8 cellular contexts compared by ENCODE assay signal in genomic region chr1:22420456-22421053, GRCh38. TPM values are rescaled to one million over a fixed set of nuclear protein-coding genes. Genes with fewer than 3 reads are reported as not detected.
A peak's percentile ranks its signal among the peaks of the same experiment; 100 is the strongest.
DNase-seq lines count a peak whose midpoint lies in the region; ATAC-seq, FAIRE-seq and TF ChIP-seq lines count a peak whose summit lies in the region.

No MANE protein-coding gene starts in this region.

- TF ChIP-seq CTCF in lower leg skin (IDR thresholded peaks at IDR 0.05): peak in 1 of 3 donors; percentile 30

- H3K4me1 Mint-ChIP-seq in activated CD4-positive, alpha-beta T cell treated with anti-CD3 and anti-CD28 coated beads for 36 hours: peaks cover 3% of the 10 kb centered on the region

- no peak overlapping the region for H3K4me3 Mint-ChIP-seq in activated CD4-positive, alpha-beta T cell treated with anti-CD3 and anti-CD28 coated beads for 36 hours

- intact Hi-C loops in activated CD4-positive, alpha-beta T cell treated with anti-CD3 and anti-CD28 coated beads for 36 hours (cut with DNase I, micrococcal nuclease): loop anchor here (1.0 kb wide), 1 partner anchor 222 kb away; no protein-coding TSS in a partner anchor
- intact Hi-C loops in lower leg skin (cut with DNase I; ENCODE audit: low total_unique reads): loop anchor here (2.0 to 10.0 kb wide), 2 partner anchors 222 to 316 kb away; partner anchors contain the start of gene C1QC

- CTCF ChIA-PET in activated CD4-positive, alpha-beta T cell treated with anti-CD3 and anti-CD28 coated beads for 36 hours (lab: Charles Lee): interaction anchor here (0.5 to 1.5 kb wide), 7 partner anchors 10 to 500 kb away, joined by 3 to 9 read pairs (median 3); no protein-coding TSS in a partner anchor

- no peak overlapping the region for H3K4me3 ChIP-seq in lower leg skin (ENCODE audit: low read depth, poor library complexity, severe bottlenecking)

- peaks cover 32% of the 10 kb centered on the region for H3K27me3 Mint-ChIP-seq in activated CD4-positive, alpha-beta T cell treated with anti-CD3 and anti-CD28 coated beads for 36 hours

- DNase-seq in AG20443 (ENCODE audit: low spot score): peak; percentile 94
- peak; percentile 68 for DNase-seq in H54 (ENCODE audit: insufficient read length, low spot score)
- DNase-seq in NCI-H345 (lab: John Stamatoyannopoulos, UW): peak; percentile 85
- DNase-seq in activated CD4-positive, alpha-beta T cell treated with anti-CD3 and anti-CD28 coated beads for 36 hours: peak; percentile 83
- peak; percentile 83 for DNase-seq in dedifferentiated amniotic fluid mesenchymal stem cell (ENCODE audit: extremely low spot score)
- DNase-seq in lower leg skin (ENCODE audit: low spot score in 2 of 2): peak; percentile 68 to 93
- peak; percentile 31 to 39 (median 31) for DNase-seq in stimulated activated CD4-positive, alpha-beta T cell treated with anti-CD3 and anti-CD28 coated beads, TNF-alpha, amount 100 ng/mL, for 48 hours (ENCODE audit: low read depth in 3 of 3)

- POLR2A ChIA-PET in activated CD4-positive, alpha-beta T cell treated with anti-CD3 and anti-CD28 coated beads for 36 hours (lab: Charles Lee): interaction anchor here (0.5 kb wide), 1 partner anchor 510 kb away, joined by 3 read pairs; no protein-coding TSS in a partner anchor

- no peaks in the 10 kb centered on the region for H3K9me3 Mint-ChIP-seq in activated CD4-positive, alpha-beta T cell treated with anti-CD3 and anti-CD28 coated beads for 36 hours (ENCODE audit: low read depth)

- WGBS in lower leg skin, 2 donors: 48 to 57% methylated on average over 15 of the region's 15 CpGs

- TF ChIP-seq POLR2A in H54 (IDR thresholded peaks at IDR 0.05; ENCODE audit: low read depth, low read length) (no peak), lower leg skin (IDR thresholded peaks at IDR 0.05) (no peak)

- peak; percentile 20 for FAIRE-seq in H54 (lab: Jason Lieb, UNC)

- H3K27ac Mint-ChIP-seq in activated CD4-positive, alpha-beta T cell treated with anti-CD3 and anti-CD28 coated beads for 36 hours: no peak overlapping the region

- H3K36me3 Mint-ChIP-seq in activated CD4-positive, alpha-beta T cell treated with anti-CD3 and anti-CD28 coated beads for 36 hours (ENCODE audit: low read depth): no peaks in the 10 kb centered on the region

- peak; percentile 89 for ATAC-seq in activated CD4-positive, alpha-beta T cell treated with anti-CD3 and anti-CD28 coated beads for 36 hours
- no peak for ATAC-seq in GM18907 (IDR thresholded peaks at IDR 0.05; ENCODE audit: unreplicated experiment)

RNA-seq across cellular contexts. Expression of gene ZBTB40, which starts 31.1 kb away (rescaled TPM):
- 10 to 100 TPM; 12.7 to 13.5 TPM for total RNA-seq in activated CD4-positive, alpha-beta T cell treated with anti-CD3 and anti-CD28 coated beads for 36 hours
- 10 to 100 TPM in 3 of 4 donors, 1 to 10 TPM in 1; 7.5 to 13.3 (median 12.4) TPM for total RNA-seq in lower leg skin

Comparison
In these comparisons a context has a peak if more than half of its experiments do, and no peak if none do; other contexts are left out.
1. DNase-seq: peak in every context shown above with its lines; median percentile 94 in AG20443; 85 in NCI-H345; 83 in activated CD4-positive, alpha-beta T cell treated with anti-CD3 and anti-CD28 coated beads for 36 hours; 83 in dedifferentiated amniotic fluid mesenchymal stem cell; 80 in lower leg skin; 68 in H54; 31 in stimulated activated CD4-positive, alpha-beta T cell treated with anti-CD3 and anti-CD28 coated beads, TNF-alpha, amount 100 ng/mL, for 48 hours.